In genomic region chr19:20318616-20319015, GRCh38 we compare ENCODE assay signal across 29 cellular contexts.
"Had no signal": no experiment of that assay in that cellular context is flagged by ENCODE, and none has a peak within 500 bp of the region (broad histone marks: within the 10 kb centered on the region; RNA-seq: fewer than 3 reads in every experiment).

No MANE protein-coding gene starts in this region.

- DNase-seq: activated B cell treated with CpG ODN at 0.5 μM for 24 hours; activated CD4-positive, alpha-beta memory T cell treated with anti-CD3 and anti-CD28 coated beads for 36 hours; activated CD4-positive, alpha-beta T cell treated with anti-CD3 and anti-CD28 coated beads for 48 hours; activated CD8-positive, alpha-beta memory T cell treated with anti-CD3 and anti-CD28 coated beads, Interleukin-2, amount 10 ng/mL, durations not matched to agents 7 days and 5 days; activated CD8-positive, alpha-beta memory T cell treated with anti-CD3 and anti-CD28 coated beads, Interleukin-2, amount 50 U/mL, for 4 hours; activated CD8-positive, alpha-beta T cell treated with anti-CD3 and anti-CD28 coated beads, Interleukin-2, amount 10 ng/mL, durations not matched to agents 7 days and 5 days; activated gamma-delta T cell; activated naive CD4-positive, alpha-beta T cell treated with anti-CD3 and anti-CD28 coated beads, Interleukin-2, amount 50 U/mL, for 16 hours; activated naive CD4-positive, alpha-beta T cell treated with Interleukin-2 at 50 U/mL for 16 hours; activated T-cell treated with anti-CD3 and anti-CD28 coated beads, Interleukin-2, amount 50 U/mL, for 1 hour; activated T-cell treated with anti-CD3 and anti-CD28 coated beads, Interleukin-2, amount 50 U/mL, for 72 hours; amniotic stem cell; anterior cingulate cortex; central memory CD4-positive, alpha-beta T cell; cerebellar nuclear complex; colonic mucosa; effector CD8-positive, alpha-beta T cell; erythroblast; foreskin keratinocyte; gastrocnemius medialis; glutamatergic neuron; heart left ventricle; T-helper 2 cell had no signal

- H3K4me3 Mint-ChIP-seq: activated B cell treated with CpG ODN at 0.5 μM for 24 hours; activated CD4-positive, alpha-beta memory T cell treated with anti-CD3 and anti-CD28 coated beads for 36 hours; activated CD8-positive, alpha-beta memory T cell treated with anti-CD3 and anti-CD28 coated beads, Interleukin-2, amount 10 ng/mL, durations not matched to agents 7 days and 5 days; activated CD8-positive, alpha-beta T cell treated with anti-CD3 and anti-CD28 coated beads, Interleukin-2, amount 10 ng/mL, durations not matched to agents 7 days and 5 days; activated naive CD8-positive, alpha-beta T cell; activated T-cell treated with anti-CD3 and anti-CD28 coated beads, Interleukin-2, amount 50 U/mL, for 72 hours; brain had no signal

- H3K9me3 ChIP-seq: breast epithelium, colonic mucosa, esophagus muscularis mucosa, gastrocnemius medialis, heart left ventricle had no signal

- H3K36me3 ChIP-seq: breast epithelium, cardiac muscle cell, colonic mucosa, esophagus muscularis mucosa, gastrocnemius medialis, heart left ventricle had no signal

- H3K36me3 Mint-ChIP-seq: activated CD4-positive, alpha-beta memory T cell treated with anti-CD3 and anti-CD28 coated beads for 36 hours; activated CD8-positive, alpha-beta memory T cell treated with anti-CD3 and anti-CD28 coated beads, Interleukin-2, amount 10 ng/mL, durations not matched to agents 7 days and 5 days; activated naive CD8-positive, alpha-beta T cell; brain had no signal

- H3K4me3 ChIP-seq: breast epithelium, cardiac muscle cell, colonic mucosa, esophagus muscularis mucosa, gastrocnemius medialis, heart left ventricle had no signal

- H3K4me1 Mint-ChIP-seq: activated B cell treated with CpG ODN at 0.5 μM for 24 hours; activated CD8-positive, alpha-beta memory T cell treated with anti-CD3 and anti-CD28 coated beads, Interleukin-2, amount 10 ng/mL, durations not matched to agents 7 days and 5 days had no signal

- H3K27me3 ChIP-seq: breast epithelium, colonic mucosa, esophagus muscularis mucosa, foreskin keratinocyte, gastrocnemius medialis, heart left ventricle had no signal

- H3K27ac Mint-ChIP-seq: activated B cell treated with CpG ODN at 0.5 μM for 24 hours; activated CD4-positive, alpha-beta memory T cell treated with anti-CD3 and anti-CD28 coated beads for 36 hours; activated CD8-positive, alpha-beta memory T cell treated with anti-CD3 and anti-CD28 coated beads, Interleukin-2, amount 10 ng/mL, durations not matched to agents 7 days and 5 days; activated CD8-positive, alpha-beta T cell treated with anti-CD3 and anti-CD28 coated beads, Interleukin-2, amount 10 ng/mL, durations not matched to agents 7 days and 5 days; activated naive CD8-positive, alpha-beta T cell; activated T-cell treated with anti-CD3 and anti-CD28 coated beads, Interleukin-2, amount 50 U/mL, for 72 hours; brain had no signal

- H3K9me3 Mint-ChIP-seq: activated CD4-positive, alpha-beta memory T cell treated with anti-CD3 and anti-CD28 coated beads for 36 hours; brain had no signal

- H3K4me1 ChIP-seq: breast epithelium, colonic mucosa, foreskin keratinocyte, gastrocnemius medialis, heart left ventricle had no signal

- H3K27ac ChIP-seq: breast epithelium, cardiac muscle cell, colonic mucosa, esophagus muscularis mucosa, foreskin keratinocyte, gastrocnemius medialis, heart left ventricle had no signal

- ATAC-seq: activated CD4-positive, CD25-positive, alpha-beta regulatory T cell treated with anti-CD3 and anti-CD28 coated beads, Interleukin-2, amount 50 U/mL, for 24 hours; activated CD8-positive, alpha-beta memory T cell treated with anti-CD3 and anti-CD28 coated beads, Interleukin-2, amount 10 ng/mL, durations not matched to agents 7 days and 5 days; activated CD8-positive, alpha-beta T cell treated with anti-CD3 and anti-CD28 coated beads, Interleukin-2, amount 10 ng/mL, durations not matched to agents 7 days and 5 days; activated T-cell treated with anti-CD3 and anti-CD28 coated beads, Interleukin-2, amount 50 U/mL, for 72 hours; foreskin keratinocyte; gastrocnemius medialis; heart left ventricle had no signal
